ENCODE assay signal across 1 cellular context in genomic region chr19:7852851-7853759, GRCh38.
TF ChIP-seq lines count a peak whose summit lies in the region.

No MANE protein-coding gene starts in this region.

TF ChIP-seq in H1, 55 proteins besides CTCF, POLR2A, EP300 and RAD21 (continued from another document):
- peak; percentile 90; the same call in 1 of the 2 replicates for TF ChIP-seq TCF12 (IDR thresholded peaks at IDR 0.05; ENCODE audit: low read depth, low read length)
- no peak for TF ChIP-seq GTF2F1 (IDR thresholded peaks at IDR 0.05; ENCODE audit: borderline replicate concordance, low read depth, low read length)
- no peak for TF ChIP-seq JUN (IDR thresholded peaks at IDR 0.05; ENCODE audit: low read depth, low read length)
